ENCODE assay signal across 13 cellular contexts in genomic region chr3:56917337-56917697, GRCh38.
DNase-seq lines count a peak whose midpoint lies in the region; ATAC-seq, FAIRE-seq and TF ChIP-seq lines count a peak whose summit lies in the region.
"Had no signal": no experiment of that assay in that cellular context is flagged by ENCODE, and none has a peak within 500 bp of the region (broad histone marks: within the 10 kb centered on the region; RNA-seq: fewer than 3 reads in every experiment).

No MANE protein-coding gene starts in this region.

- no peak for TF ChIP-seq POLR2A in endothelial cell of umbilical vein (IDR thresholded peaks at IDR 0.05; ENCODE audit: low read depth, low read length)

- dilution Hi-C loops in endothelial cell of umbilical vein (cut with MboI; ENCODE audit: extremely low pct_ligation_motif_present, low sequenced_read_pairs) = no loop called here

- no peaks in the 10 kb centered on the region for H3K9me3 Mint-ChIP-seq in T-cell

- no peak for FAIRE-seq in endothelial cell of umbilical vein (lab: Jason Lieb, UNC)
- FAIRE-seq: RCC 7860 had no signal

- TF ChIP-seq CTCF in left ventricle myocardium inferior (IDR thresholded peaks at IDR 0.05; ENCODE audit: borderline replicate concordance) = no peak
- no peak for TF ChIP-seq CTCF in endothelial cell of umbilical vein (IDR thresholded peaks at IDR 0.05; ENCODE audit: extremely low read depth in 1 of 2, insufficient read depth in 1 of 2, low read depth in 1 of 2, low read length in 2 of 2)

- peak overlapping the region; percentile 97 to 99 for H3K27ac Mint-ChIP-seq in T-cell

- H3K4me1 ChIP-seq in left ventricle myocardium inferior (peaks cover 38% of the 10 kb centered on the region), endothelial cell of umbilical vein (ENCODE audit: control insufficient read depth, extremely low read depth, insufficient read depth, low read length) (peaks cover 34% of the 10 kb centered on the region)
- H3K4me1 ChIP-seq: foreskin keratinocyte had no signal

- H3K27me3 Mint-ChIP-seq in T-cell = no peaks in the 10 kb centered on the region

- H3K79me2 ChIP-seq in endothelial cell of umbilical vein (ENCODE audit: control insufficient read depth, insufficient read depth, low read length) = no peaks in the 10 kb centered on the region

- H3K9me1 ChIP-seq in endothelial cell of umbilical vein (replicated peaks; ENCODE audit: control insufficient read depth, extremely low read depth, insufficient read depth, low read length) = no peaks in the 10 kb centered on the region

- no peak overlapping the region for H3K4me3 ChIP-seq in left ventricle myocardium inferior
- H3K4me3 ChIP-seq in endothelial cell of umbilical vein (replicated peaks in 1 of 3; ENCODE audit: insufficient read depth in 1 of 3, low read depth in 1 of 3, low read length in 3 of 3) = no peak overlapping the region

- ATAC-seq in left cardiac atrium = no peak
- ATAC-seq in T-cell (replicated peaks in 1 of 4) = no peak
- no peak for ATAC-seq in GM21528 (IDR thresholded peaks at IDR 0.05; ENCODE audit: low FRiP score, unreplicated experiment)
- no peak for ATAC-seq in HG02973 (IDR thresholded peaks at IDR 0.05; ENCODE audit: unreplicated experiment)
- ATAC-seq: foreskin keratinocyte had no signal

- CTCF ChIA-PET in T-cell (lab: Charles Lee) (interaction anchor here (0.5 to 3.7 kb wide), 7 partner anchors 61 to 346 kb away, joined by 3 to 19 read pairs (median 4); partner anchors contain the start of gene ARHGEF3 (in 1 of the 2)), endothelial cell of umbilical vein (lab: Charles Lee) (interaction anchor here (0.9 to 2.0 kb wide), 3 partner anchors 61 to 116 kb away, joined by 3 to 7 read pairs (median 5); partner anchors contain the start of gene ARHGEF3)

- BruUV-seq in endothelial cell of umbilical vein (replicated peaks; lab: Mats Ljungman, UMichigan) = no TSS peak

- intact Hi-C loops in left ventricle myocardium inferior (cut with micrococcal nuclease) = no loop called here
- intact Hi-C loops in left cardiac atrium (cut with DNase I) = no loop called here
- intact Hi-C loops in endothelial cell of umbilical vein (cut with micrococcal nuclease) = loop anchor here (5.0 kb wide), 1 partner anchor 40 kb away; no protein-coding TSS in a partner anchor

- peaks cover 12% of the 10 kb centered on the region for H3K36me3 Mint-ChIP-seq in T-cell

- peak overlapping the region; percentile 35 for H3K4me2 ChIP-seq in endothelial cell of umbilical vein (ENCODE audit: insufficient read depth, low read length)

- POLR2A ChIA-PET in T-cell (lab: Charles Lee) (interaction anchor here in 1 of 2 donors (0.7 kb wide), 1 partner anchor 30 kb away, joined by 3 read pairs; no protein-coding TSS in a partner anchor), endothelial cell of umbilical vein (lab: Charles Lee) (no interaction called here)

- H3K27me3 ChIP-seq in left ventricle myocardium inferior (ENCODE audit: low read depth) = no peaks in the 10 kb centered on the region
- no peaks in the 10 kb centered on the region for H3K27me3 ChIP-seq in endothelial cell of umbilical vein (ENCODE audit: control insufficient read depth in 2 of 2, insufficient read depth in 2 of 2, low read length in 2 of 2)
- H3K27me3 ChIP-seq: foreskin keratinocyte had no signal

- no peaks in the 10 kb centered on the region for H4K20me1 ChIP-seq in endothelial cell of umbilical vein (replicated peaks; ENCODE audit: control insufficient read depth, extremely low read depth, insufficient read depth, low read length)

- H3K9ac ChIP-seq in endothelial cell of umbilical vein (replicated peaks; ENCODE audit: extremely low read depth, insufficient read depth, low read length) = no peak overlapping the region

- no peak for DNase-seq in left ventricle myocardium inferior
- no peak for DNase-seq in left cardiac atrium
- DNase-seq in T-cell = no peak
- DNase-seq in endothelial cell of umbilical vein (ENCODE audit: low read depth, low spot score) = no peak
- DNase-seq in activated effector memory CD4-positive, alpha-beta T cell treated with Interleukin-2 at 50 U/mL for 16 hours = no peak
- no peak for DNase-seq in HUDEP-2 (lab: John Stamatoyannopoulos, UW; ENCODE audit: unreplicated experiment in 76 of 76)
- DNase-seq: activated CD4-positive, CD25-positive, alpha-beta regulatory T cell treated with anti-CD3 and anti-CD28 coated beads, Interleukin-2, amount 50 U/mL, for 72 hours; activated gamma-delta T cell treated with Interleukin-2 at 50 U/mL for 16 hours; foreskin keratinocyte; NCI-H1694 treated with DMSO at 0.1 percent for 48 hours had no signal

- H3K4me1 Mint-ChIP-seq in T-cell = peaks cover 77 to 88% (median 88%) of the 10 kb centered on the region in 3 donors

- H3K36me3 ChIP-seq in left ventricle myocardium inferior (no peaks in the 10 kb centered on the region), endothelial cell of umbilical vein (ENCODE audit: control insufficient read depth in 2 of 2, extremely low read depth in 1 of 2, insufficient read depth in 2 of 2, low read length in 2 of 2) (no peaks in the 10 kb centered on the region)

- H3K27ac ChIP-seq in left ventricle myocardium inferior (replicated peaks) = peak overlapping the region; percentile 84
- H3K27ac ChIP-seq in endothelial cell of umbilical vein (ENCODE audit: insufficient read depth, low read depth, low read length) = no peak overlapping the region
- H3K27ac ChIP-seq: foreskin keratinocyte had no signal

- no peaks in the 10 kb centered on the region for H3K9me3 ChIP-seq in left ventricle myocardium inferior (replicated peaks)
- H3K9me3 ChIP-seq in endothelial cell of umbilical vein (replicated peaks; ENCODE audit: control insufficient read depth, insufficient read depth, low read length) = no peaks in the 10 kb centered on the region

- H2AFZ ChIP-seq in endothelial cell of umbilical vein (ENCODE audit: low read depth, low read length) = no peak overlapping the region

- H3K4me3 Mint-ChIP-seq in T-cell = peak overlapping the region; percentile 87 to 93 (median 91)

TF ChIP-seq in endothelial cell of umbilical vein, 7 proteins besides CTCF, POLR2A, EP300 and RAD21:
- no peak for TF ChIP-seq FOS (IDR thresholded peaks at IDR 0.05; ENCODE audit: borderline replicate concordance, insufficient read depth, low read length)
- TF ChIP-seq EZH2 (IDR thresholded peaks at IDR 0.05; ENCODE audit: borderline replicate concordance, low read depth, low read length, severe bottlenecking) = no peak
- no peak for TF ChIP-seq GATA2 (IDR thresholded peaks at IDR 0.05; ENCODE audit: insufficient read depth, insufficient read length, low read depth, low read length)
- no peak for TF ChIP-seq POLR2AphosphoS5 (IDR thresholded peaks at IDR 0.05; ENCODE audit: insufficient read depth, low read depth, low read length)
- TF ChIP-seq MYC (IDR thresholded peaks at IDR 0.05; ENCODE audit: low read depth, low read length) = no peak
- TF ChIP-seq, protein P1, sequence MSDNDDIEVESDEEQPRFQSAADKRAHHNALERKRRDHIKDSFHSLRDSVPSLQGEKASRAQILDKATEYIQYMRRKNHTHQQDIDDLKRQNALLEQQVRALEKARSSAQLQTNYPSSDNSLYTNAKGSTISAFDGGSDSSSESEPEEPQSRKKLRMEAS (IDR thresholded peaks at IDR 0.05; ENCODE audit: insufficient read depth, insufficient read length) = no peak
- no peak for TF ChIP-seq JUN (IDR thresholded peaks at IDR 0.05; ENCODE audit: borderline replicate concordance, insufficient read depth, insufficient read length, low read depth)
